ENCODE assay signal across 12 cellular contexts in genomic region chr7:115056019-115056418, GRCh38.
DNase-seq lines count a peak whose midpoint lies in the region; ATAC-seq lines count a peak whose summit lies in the region.
"Had no signal": no experiment of that assay in that cellular context is flagged by ENCODE, and none has a peak within 500 bp of the region (broad histone marks: within the 10 kb centered on the region; RNA-seq: fewer than 3 reads in every experiment).

No MANE protein-coding gene starts in this region.

- intact Hi-C loops in Right ventricle myocardium inferior (cut with DNase I) (no loop called here), left ventricle myocardium superior (cut with micrococcal nuclease) (no loop called here), left colon (cut with DNase I, micrococcal nuclease) (no loop called here)

- DNase-seq in Right ventricle myocardium inferior (ENCODE audit: missing footprints) (peak; percentile 30), left ventricle myocardium superior (no peak), NCI-H69 (lab: John Stamatoyannopoulos, UW) (peak; percentile 16), left colon (no peak), GOT3 (lab: John Stamatoyannopoulos, UW) (no peak)
- DNase-seq: BE2C; CD4-positive, alpha-beta memory T cell; DND-41; GDM1; H7 had no signal

- ATAC-seq in Right ventricle myocardium inferior = no peak
- ATAC-seq in left ventricle myocardium superior = no peak
- ATAC-seq in left colon = peak; percentile 73
- no peak for ATAC-seq in GM18870 (IDR thresholded peaks at IDR 0.05; ENCODE audit: unreplicated experiment)
- no peak for ATAC-seq in HG02610 (IDR thresholded peaks at IDR 0.05; ENCODE audit: unreplicated experiment)

Comparison
In these comparisons a context has a peak if more than half of its experiments do, and no peak if none do; other contexts are left out.
1. DNase-seq: peak in Right ventricle myocardium inferior (single experiment) and NCI-H69 (single experiment); none in left ventricle myocardium superior (single experiment), left colon (0 of 2) and GOT3 (single experiment).